In the genomic region with DNA sequence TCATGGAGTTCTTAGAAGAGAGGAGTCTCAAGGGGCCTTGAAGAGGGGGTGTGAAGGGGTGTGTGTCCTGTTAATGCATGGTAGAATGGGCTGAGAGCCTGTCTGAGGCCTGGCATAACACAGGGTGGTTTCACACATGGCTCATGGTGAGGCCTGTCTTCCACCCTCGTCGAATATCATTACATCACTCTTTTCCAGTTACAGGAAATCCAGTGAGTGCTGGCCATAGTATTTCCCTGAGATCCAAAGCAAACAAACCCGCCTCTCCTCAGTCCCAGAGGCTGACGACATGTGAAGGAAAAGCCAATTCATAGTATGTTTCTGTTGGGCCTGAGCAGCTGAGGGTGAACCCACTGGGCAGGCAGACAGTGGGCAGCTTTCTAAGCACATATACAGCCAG, we compare ENCODE assay signal across 1 cellular context.
TF ChIP-seq lines count a peak whose summit lies in the region.

No MANE protein-coding gene starts in this region.

TF ChIP-seq in SK-N-SH, 30 proteins besides CTCF, POLR2A, EP300 and RAD21 (continued from another document):
- TF ChIP-seq, protein P1, sequence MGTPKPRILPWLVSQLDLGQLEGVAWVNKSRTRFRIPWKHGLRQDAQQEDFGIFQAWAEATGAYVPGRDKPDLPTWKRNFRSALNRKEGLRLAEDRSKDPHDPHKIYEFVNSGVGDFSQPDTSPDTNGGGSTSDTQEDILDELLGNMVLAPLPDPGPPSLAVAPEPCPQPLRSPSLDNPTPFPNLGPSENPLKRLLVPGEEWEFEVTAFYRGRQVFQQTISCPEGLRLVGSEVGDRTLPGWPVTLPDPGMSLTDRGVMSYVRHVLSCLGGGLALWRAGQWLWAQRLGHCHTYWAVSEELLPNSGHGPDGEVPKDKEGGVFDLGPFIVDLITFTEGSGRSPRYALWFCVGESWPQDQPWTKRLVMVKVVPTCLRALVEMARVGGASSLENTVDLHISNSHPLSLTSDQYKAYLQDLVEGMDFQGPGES (IDR thresholded peaks at IDR 0.05; ENCODE audit: low read depth, low read length): no peak
- TF ChIP-seq FOSL2 (IDR thresholded peaks at IDR 0.05; ENCODE audit: borderline replicate concordance, low read depth): no peak
- no peak for TF ChIP-seq JUND (IDR thresholded peaks at IDR 0.05)
- no peak for TF ChIP-seq SIN3A (IDR thresholded peaks at IDR 0.05; ENCODE audit: borderline replicate concordance, low read depth, low read length)
- TF ChIP-seq MEF2A (IDR thresholded peaks at IDR 0.05; ENCODE audit: borderline replicate concordance, low read depth): no peak
- TF ChIP-seq EZH2phosphoT487 (IDR thresholded peaks at IDR 0.05; ENCODE audit: borderline replicate concordance, low read depth): no peak
TF ChIP-seq in SK-N-SH: peak in this region for 0.
